22 cellular contexts compared by ENCODE assay signal in the genomic region with DNA sequence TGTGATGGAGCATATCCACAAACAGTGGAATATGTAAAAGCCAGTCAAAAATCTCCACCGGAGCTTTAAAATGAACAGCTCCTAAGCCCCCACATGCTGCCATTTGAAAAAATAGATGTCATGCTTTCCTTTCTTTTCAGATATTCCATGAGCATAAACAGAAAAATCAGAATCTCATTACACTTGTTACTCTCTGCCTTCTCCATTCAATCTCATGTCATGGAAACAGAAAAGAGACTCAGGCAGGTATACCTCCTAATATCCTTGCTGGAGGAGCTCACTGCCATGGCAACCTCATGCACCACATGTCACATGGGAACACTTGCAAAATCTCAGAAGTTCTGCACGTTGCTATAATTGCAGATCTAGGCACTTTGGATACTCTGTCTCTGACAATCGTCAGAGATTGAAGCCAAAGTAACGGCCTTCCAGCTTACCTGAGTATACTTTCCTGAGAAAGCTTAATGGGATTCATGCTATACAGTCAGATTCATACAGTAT.
DNase-seq lines count a peak whose midpoint lies in the region; ATAC-seq, FAIRE-seq and TF ChIP-seq lines count a peak whose summit lies in the region.
"Had no signal": no experiment of that assay in that cellular context is flagged by ENCODE, and none has a peak within 500 bp of the region (broad histone marks: within the 10 kb centered on the region; RNA-seq: fewer than 3 reads in every experiment).

No MANE protein-coding gene starts in this region.

- 81% methylated on average over 3 of the region's 4 CpGs; no CpG with 5 or more reads in 1 of the 2 experiments for WGBS in IMR-90 (ENCODE audit: extremely low coverage in 2 of 2, insufficient read length in 1 of 2), 2 experiments

- in situ Hi-C loops in IMR-90 (cut with MboI; ENCODE audit: low sequenced_read_pairs) (no loop called here), GM13977 (cut with MboI; ENCODE audit: low pct_unique_long_range_greater_than_20kb, low sequenced_read_pairs, unreplicated experiment) (no loop called here)

- no peak for FAIRE-seq in D721Med (lab: Jason Lieb, UNC)
- FAIRE-seq: GM19239, H54 had no signal

- H3K27me3 ChIP-seq in BLaER1: no peaks in the 10 kb centered on the region
- H3K27me3 ChIP-seq in IMR-90 (ENCODE audit: control insufficient read depth, insufficient read depth, low read length): no peaks in the 10 kb centered on the region
- H3K27me3 ChIP-seq: MG63 had no signal

- BruUV-seq in IMR-90 (replicated peaks; lab: Mats Ljungman, UMichigan): no TSS peak

- H4K8ac ChIP-seq in IMR-90 (ENCODE audit: low read depth in 2 of 2, low read length in 2 of 2): no peak overlapping the region

- H3K9ac ChIP-seq in BLaER1: no peak overlapping the region
- no peak overlapping the region for H3K9ac ChIP-seq in IMR-90 (ENCODE audit: low read depth, low read length)

- no peak overlapping the region for H2AK9ac ChIP-seq in IMR-90 (replicated peaks; ENCODE audit: low read depth, low read length, poor library complexity)

- DNase-seq in IMR-90 (no peak), head of caudate nucleus (peak in 37 of 42 donors; percentile 8 to 73 (median 40)), sciatic nerve (ENCODE audit: low spot score) (no peak), HPDE6-E6E7 (ENCODE audit: extremely low spot score) (no peak), GM13977 (ENCODE audit: low spot score) (no peak), D721Med (ENCODE audit: insufficient read length, low spot score) (no peak)
- DNase-seq: CD4-positive, alpha-beta T cell; COR-L47; GDM1; MG63; NCI-H1436; NCI-H187 treated with DMSO at 0.1 percent for 48 hours; NCI-H2107; NCI-H226; NCI-H510A treated with DMSO at 0.1 percent for 48 hours; NCI-H748 treated with DMSO at 0.1 percent for 48 hours; PC-9; RPMI8226; SHP77 treated with DMSO at 0.1 percent for 48 hours had no signal

- CTCF ChIA-PET in IMR-90 (lab: Yijun Ruan, JAX): no interaction called here

- intact Hi-C loops in IMR-90 (cut with micrococcal nuclease) (loop anchor here (10.0 kb wide), 1 partner anchor 310 kb away; no protein-coding TSS in a partner anchor), head of caudate nucleus (cut with DNase I) (no loop called here), sciatic nerve (cut with DNase I) (no loop called here)

- no peaks in the 10 kb centered on the region for H3K36me3 ChIP-seq in BLaER1
- H3K36me3 ChIP-seq in IMR-90 (ENCODE audit: control insufficient read depth, insufficient read depth, low read length): no peaks in the 10 kb centered on the region
- H3K36me3 ChIP-seq: MG63 had no signal

- POLR2A ChIA-PET in IMR-90 (lab: Charles Lee; ENCODE audit: unreplicated experiment): no interaction called here

- H2AFZ ChIP-seq in IMR-90 (replicated peaks; ENCODE audit: low read length, poor library complexity): no peak overlapping the region
- H2AFZ ChIP-seq: PC-9 had no signal

- no peak overlapping the region for H3K23ac ChIP-seq in IMR-90 (ENCODE audit: low read depth, low read length)

- TF ChIP-seq RAD21 in IMR-90 (IDR thresholded peaks at IDR 0.05; ENCODE audit: low read length): no peak

- H2BK20ac ChIP-seq in IMR-90 (ENCODE audit: low read depth, low read length): peak overlapping the region; percentile 81; the same call in 1 of the 2 replicates

- no peak overlapping the region for H4K5ac ChIP-seq in IMR-90 (ENCODE audit: low read depth, low read length)

- no peak overlapping the region for H3K27ac ChIP-seq in BLaER1
- no peak overlapping the region for H3K27ac ChIP-seq in IMR-90 (ENCODE audit: insufficient read depth, low read length)
- H3K27ac ChIP-seq: PC-9 had no signal

- H3K4ac ChIP-seq in IMR-90 (ENCODE audit: low read depth, low read length): no peak overlapping the region; the same call in 1 of the 2 replicates

- H2BK15ac ChIP-seq in IMR-90 (ENCODE audit: low read depth, low read length): no peak overlapping the region

- H3K4me2 ChIP-seq in BLaER1 (peak overlapping the region; percentile 48), IMR-90 (ENCODE audit: low read depth, low read length) (no peak overlapping the region)
- H3K4me2 ChIP-seq: PC-9 had no signal

- ATAC-seq in IMR-90 (ENCODE audit: low read depth): no peak
- ATAC-seq in sciatic nerve: peak; percentile 58

- H2BK5ac ChIP-seq in IMR-90 (ENCODE audit: low read depth, low read length, poor library complexity, severe bottlenecking): no peak overlapping the region

- H3K9me1 ChIP-seq in IMR-90 (ENCODE audit: insufficient read depth, low read length): no peaks in the 10 kb centered on the region

- no peak for TF ChIP-seq POLR2A in IMR-90 (IDR thresholded peaks at IDR 0.05; ENCODE audit: low read depth, low read length)

- no peak overlapping the region for H3K14ac ChIP-seq in IMR-90 (replicated peaks; ENCODE audit: low read depth, low read length)

- H4K20me1 ChIP-seq in BLaER1: no peaks in the 10 kb centered on the region
- H4K20me1 ChIP-seq in IMR-90 (ENCODE audit: insufficient read depth, low read length): no peaks in the 10 kb centered on the region

- no peak overlapping the region for H3K4me3 ChIP-seq in BLaER1
- H3K4me3 ChIP-seq in IMR-90 (ENCODE audit: insufficient read depth, low read depth, low read length): no peak overlapping the region
- H3K4me3 ChIP-seq: MG63, PC-9 had no signal

- H3K4me1 ChIP-seq in BLaER1 (peaks cover 28% of the 10 kb centered on the region), IMR-90 (ENCODE audit: control insufficient read depth, insufficient read depth, low read length) (peaks cover 4% of the 10 kb centered on the region; the same call in 1 of the 2 replicates)

- H3K9me3 ChIP-seq in BLaER1 (no peaks in the 10 kb centered on the region), IMR-90 (ENCODE audit: control insufficient read depth, insufficient read depth, low read length) (no peaks in the 10 kb centered on the region)
- H3K9me3 ChIP-seq: MG63 had no signal

- TF ChIP-seq CTCF in IMR-90 (conservative IDR thresholded peaks at IDR 0.05; ENCODE audit: low read depth, low read length) (no peak), GM13977 (IDR thresholded peaks at IDR 0.05; ENCODE audit: extremely low read depth, insufficient read depth, missing control alignments) (no peak), D721Med (IDR thresholded peaks at IDR 0.05; ENCODE audit: insufficient read depth, missing control alignments) (no peak)

- H2AK5ac ChIP-seq in IMR-90 (ENCODE audit: low read depth, low read length): no peak overlapping the region

- H3K79me1 ChIP-seq in IMR-90 (ENCODE audit: low read depth in 1 of 2, low read length in 2 of 2): no peaks in the 10 kb centered on the region

- dilution Hi-C loops in IMR-90 (cut with HindIII; ENCODE audit: low sequenced_read_pairs, unreplicated experiment): no loop called here

- H4K91ac ChIP-seq in IMR-90 (ENCODE audit: insufficient read depth, low read depth, low read length): peak overlapping the region; percentile 16; the same call in 1 of the 2 replicates

- no peak overlapping the region; the same call in 1 of the 2 replicates for H2BK120ac ChIP-seq in IMR-90 (ENCODE audit: low read depth, low read length)

- H3K56ac ChIP-seq in IMR-90 (ENCODE audit: extremely low read depth, insufficient read depth, low read length): no peak overlapping the region

- no peak overlapping the region for H3K18ac ChIP-seq in IMR-90 (ENCODE audit: low read depth, low read length)

TF ChIP-seq in IMR-90, 13 proteins besides CTCF, POLR2A, EP300 and RAD21:
- no peak for TF ChIP-seq MAFK (IDR thresholded peaks at IDR 0.05; ENCODE audit: low read depth, low read length)
- TF ChIP-seq RCOR1 (IDR thresholded peaks at IDR 0.05; ENCODE audit: insufficient replicate concordance, low read length): no peak
- no peak for TF ChIP-seq RFX5 (IDR thresholded peaks at IDR 0.05; ENCODE audit: low read depth, low read length)
- no peak for TF ChIP-seq BHLHE40 (IDR thresholded peaks at IDR 0.05; ENCODE audit: low read depth, low read length)
- no peak for TF ChIP-seq CHD1 (IDR thresholded peaks at IDR 0.05; ENCODE audit: low read depth, low read length)
- no peak for TF ChIP-seq NFE2L2 (IDR thresholded peaks at IDR 0.05; ENCODE audit: low read depth, low read length)
- TF ChIP-seq CEBPB (IDR thresholded peaks at IDR 0.05; ENCODE audit: low read depth, low read length): no peak
- TF ChIP-seq SMC3 (IDR thresholded peaks at IDR 0.05; ENCODE audit: low read depth, low read length): no peak
- TF ChIP-seq, protein P1, sequence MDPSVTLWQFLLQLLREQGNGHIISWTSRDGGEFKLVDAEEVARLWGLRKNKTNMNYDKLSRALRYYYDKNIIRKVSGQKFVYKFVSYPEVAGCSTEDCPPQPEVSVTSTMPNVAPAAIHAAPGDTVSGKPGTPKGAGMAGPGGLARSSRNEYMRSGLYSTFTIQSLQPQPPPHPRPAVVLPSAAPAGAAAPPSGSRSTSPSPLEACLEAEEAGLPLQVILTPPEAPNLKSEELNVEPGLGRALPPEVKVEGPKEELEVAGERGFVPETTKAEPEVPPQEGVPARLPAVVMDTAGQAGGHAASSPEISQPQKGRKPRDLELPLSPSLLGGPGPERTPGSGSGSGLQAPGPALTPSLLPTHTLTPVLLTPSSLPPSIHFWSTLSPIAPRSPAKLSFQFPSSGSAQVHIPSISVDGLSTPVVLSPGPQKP (IDR thresholded peaks at IDR 0.05; ENCODE audit: borderline replicate concordance, low read depth, low read length): no peak
- TF ChIP-seq MXI1 (IDR thresholded peaks at IDR 0.05; ENCODE audit: borderline replicate concordance, low read depth, low read length): no peak
- no peak for TF ChIP-seq MAZ (IDR thresholded peaks at IDR 0.05; ENCODE audit: borderline replicate concordance, low read depth, low read length)
- no peak for TF ChIP-seq USF2 (IDR thresholded peaks at IDR 0.05; ENCODE audit: low read depth, low read length)
TF ChIP-seq in IMR-90: peak in this region for 0.

Comparison
In these comparisons a context has a peak if more than half of its experiments do, and no peak if none do; other contexts are left out.
1. DNase-seq: peak in head of caudate nucleus (37 of 42); none in IMR-90 (single experiment), sciatic nerve (single experiment), HPDE6-E6E7 (single experiment), GM13977 (single experiment) and D721Med (single experiment).